In genomic region chr6:163367388-163368183, GRCh38 we compare ENCODE assay signal across 20 cellular contexts.
"Had no signal": no experiment of that assay in that cellular context is flagged by ENCODE, and none has a peak within 500 bp of the region (broad histone marks: within the 10 kb centered on the region; RNA-seq: fewer than 3 reads in every experiment).

No MANE protein-coding gene starts in this region.

- H3K9me3 ChIP-seq: ascending aorta, tibial artery had no signal

- H3K4me1 Mint-ChIP-seq: activated naive CD8-positive, alpha-beta T cell treated with anti-CD3 and anti-CD28 coated beads, Interleukin-2, amount 50 U/mL, for 24 hours had no signal

- H3K27me3 ChIP-seq: ascending aorta, hepatocyte, tibial artery had no signal

- H3K36me3 ChIP-seq: ascending aorta, tibial artery, WERI-Rb-1 had no signal

- DNase-seq: activated CD4-positive, alpha-beta T cell treated with anti-CD3 and anti-CD28 coated beads for 36 hours; activated CD8-positive, alpha-beta T cell treated with anti-CD3 and anti-CD28 coated beads, Interleukin-2, amount 10 ng/mL, durations not matched to agents 7 days and 5 days; activated naive CD4-positive, alpha-beta T cell treated with Interleukin-2 at 50 U/mL for 16 hours; activated naive CD8-positive, alpha-beta T cell treated with anti-CD3 and anti-CD28 coated beads, Interleukin-2, amount 50 U/mL, for 24 hours; caudate nucleus; effector memory CD4-positive, alpha-beta T cell; erythroblast; kidney glomerular epithelial cell; mammary epithelial cell; naive thymus-derived CD4-positive, alpha-beta T cell; nucleus accumbens; right cardiac atrium; small intestine; T-cell; T1000; tibial artery; WERI-Rb-1 had no signal

- H3K4me1 ChIP-seq: ascending aorta, tibial artery had no signal

- H3K79me2 ChIP-seq: hepatocyte had no signal

- ATAC-seq: activated CD4-positive, alpha-beta T cell treated with anti-CD3 and anti-CD28 coated beads for 36 hours; activated CD8-positive, alpha-beta T cell treated with anti-CD3 and anti-CD28 coated beads, Interleukin-2, amount 10 ng/mL, durations not matched to agents 7 days and 5 days; activated naive CD8-positive, alpha-beta T cell treated with anti-CD3 and anti-CD28 coated beads, Interleukin-2, amount 50 U/mL, for 24 hours; naive thymus-derived CD4-positive, alpha-beta T cell; right cardiac atrium; T-cell had no signal

- H3K27ac ChIP-seq: ascending aorta, coronary artery, hepatocyte, tibial artery, WERI-Rb-1 had no signal

- H2AFZ ChIP-seq: hepatocyte had no signal

- H3K36me3 Mint-ChIP-seq: naive thymus-derived CD4-positive, alpha-beta T cell; T-cell had no signal

- H3K4me3 ChIP-seq: ascending aorta, coronary artery, hepatocyte, tibial artery had no signal

- H3K4me3 Mint-ChIP-seq: activated CD4-positive, alpha-beta T cell treated with anti-CD3 and anti-CD28 coated beads for 36 hours; activated CD8-positive, alpha-beta T cell treated with anti-CD3 and anti-CD28 coated beads, Interleukin-2, amount 10 ng/mL, durations not matched to agents 7 days and 5 days; activated naive CD8-positive, alpha-beta T cell treated with anti-CD3 and anti-CD28 coated beads, Interleukin-2, amount 50 U/mL, for 24 hours; naive thymus-derived CD4-positive, alpha-beta T cell; T-cell had no signal

- H3K9me3 Mint-ChIP-seq: activated naive CD8-positive, alpha-beta T cell treated with anti-CD3 and anti-CD28 coated beads, Interleukin-2, amount 50 U/mL, for 24 hours; T-cell had no signal

- H3K4me2 ChIP-seq: hepatocyte had no signal

- H3K27ac Mint-ChIP-seq: activated CD4-positive, alpha-beta T cell treated with anti-CD3 and anti-CD28 coated beads for 36 hours; activated CD8-positive, alpha-beta T cell treated with anti-CD3 and anti-CD28 coated beads, Interleukin-2, amount 10 ng/mL, durations not matched to agents 7 days and 5 days; activated naive CD8-positive, alpha-beta T cell treated with anti-CD3 and anti-CD28 coated beads, Interleukin-2, amount 50 U/mL, for 24 hours; naive thymus-derived CD4-positive, alpha-beta T cell; T-cell had no signal
